In genomic region chr13:34321986-34322385, GRCh38 we compare ENCODE assay signal across 19 cellular contexts.
A peak's percentile ranks its signal among the peaks of the same experiment; 100 is the strongest.
DNase-seq lines count a peak whose midpoint lies in the region; ATAC-seq and TF ChIP-seq lines count a peak whose summit lies in the region.
"Had no signal": no experiment of that assay in that cellular context is flagged by ENCODE, and none has a peak within 500 bp of the region (broad histone marks: within the 10 kb centered on the region; RNA-seq: fewer than 3 reads in every experiment).

No MANE protein-coding gene starts in this region.

- no peak for ATAC-seq in mucosa of descending colon
- no peak for ATAC-seq in HG03457 (IDR thresholded peaks at IDR 0.05; ENCODE audit: unreplicated experiment)
- ATAC-seq: GM12878 had no signal

- no peaks in the 10 kb centered on the region for H3K4me1 ChIP-seq in mucosa of descending colon (ENCODE audit: low read depth)
- H3K4me1 ChIP-seq: BE2C; BLaER1 treated with 17β-estradiol and CSF1 and Interleukin-3, amounts not matched to agents 10 nM and 100 nM; HAP-1 had no signal

- H3K4me3 ChIP-seq in mucosa of descending colon = no peak overlapping the region
- H3K4me3 ChIP-seq: BLaER1 treated with 17β-estradiol and CSF1 and Interleukin-3, amounts not matched to agents 10 nM and 100 nM; GM12878; HAP-1 had no signal

- H3K36me3 ChIP-seq in mucosa of descending colon (ENCODE audit: low read depth) = no peaks in the 10 kb centered on the region
- H3K36me3 ChIP-seq: BE2C; BLaER1 treated with 17β-estradiol and CSF1 and Interleukin-3, amounts not matched to agents 10 nM and 100 nM; HAP-1 had no signal

- DNase-seq in DMS79 treated with DMSO at 0.1 percent for 48 hours (lab: John Stamatoyannopoulos, UW) = peak; percentile 16
- DNase-seq in DMS79 (lab: John Stamatoyannopoulos, UW) = no peak
- DNase-seq in cerebellum (ENCODE audit: low spot score) = peak; percentile 12
- peak; percentile 14 for DNase-seq in pons (ENCODE audit: low spot score)
- DNase-seq in mucosa of descending colon = no peak
- DNase-seq in AG08396 (ENCODE audit: low spot score) = no peak
- DNase-seq: AML-193; BE2C; CD4-positive, alpha-beta T cell; CD8-positive, alpha-beta memory T cell; DMS 273 treated with DMSO at 0.1 percent for 48 hours; DND-41; GDM1; GOT3; HFFc6 had no signal

- intact Hi-C loops in mucosa of descending colon (cut with DNase I, micrococcal nuclease) = no loop called here

- TF ChIP-seq CTCF in mucosa of descending colon (IDR thresholded peaks at IDR 0.05) = no peak

- H3K9me3 ChIP-seq in mucosa of descending colon = no peaks in the 10 kb centered on the region
- H3K9me3 ChIP-seq: BE2C; BLaER1 treated with 17β-estradiol and CSF1 and Interleukin-3, amounts not matched to agents 10 nM and 100 nM; HAP-1 had no signal

Comparison
In these comparisons a context has a peak if more than half of its experiments do, and no peak if none do; other contexts are left out.
1. DNase-seq: peak in DMS79 treated with DMSO at 0.1 percent for 48 hours (single experiment), cerebellum (single experiment) and pons (single experiment); none in DMS79 (single experiment), mucosa of descending colon (0 of 3) and AG08396 (single experiment).